2 cellular contexts compared by ENCODE assay signal in the genomic region with DNA sequence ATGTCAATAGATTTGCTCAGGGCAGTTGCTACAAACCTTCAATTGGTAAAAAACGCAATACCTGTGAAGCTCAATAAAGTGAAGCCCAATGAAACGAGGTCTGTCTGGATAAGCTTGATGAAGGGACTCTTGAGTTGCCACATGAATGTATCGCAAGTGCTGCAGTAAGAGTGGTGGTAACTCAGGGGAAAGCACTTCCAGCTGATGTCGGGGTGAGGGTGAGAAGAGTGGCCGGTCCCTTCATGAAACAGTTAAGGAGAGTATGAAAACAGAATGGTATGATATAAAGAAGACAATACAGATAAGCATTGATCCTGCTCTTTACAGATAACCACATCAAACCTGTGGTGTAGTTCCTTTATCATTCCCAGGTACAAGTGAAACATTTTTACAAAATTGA.
TF ChIP-seq lines count a peak whose summit lies in the region.

No MANE protein-coding gene starts in this region.

TF ChIP-seq in IMR-90, 13 proteins besides CTCF, POLR2A, EP300 and RAD21:
- TF ChIP-seq MXI1 (IDR thresholded peaks at IDR 0.05; ENCODE audit: borderline replicate concordance, low read depth, low read length) (no peak), MAZ (IDR thresholded peaks at IDR 0.05; ENCODE audit: borderline replicate concordance, low read depth, low read length) (no peak), NFE2L2 (IDR thresholded peaks at IDR 0.05; ENCODE audit: low read depth, low read length) (no peak), CEBPB (IDR thresholded peaks at IDR 0.05; ENCODE audit: low read depth, low read length) (no peak), BHLHE40 (IDR thresholded peaks at IDR 0.05; ENCODE audit: low read depth, low read length) (no peak), SMC3 (IDR thresholded peaks at IDR 0.05; ENCODE audit: low read depth, low read length) (no peak)

TF ChIP-seq in GM12878, 131 proteins besides CTCF, POLR2A, EP300 and RAD21:
- TF ChIP-seq, protein P1, sequence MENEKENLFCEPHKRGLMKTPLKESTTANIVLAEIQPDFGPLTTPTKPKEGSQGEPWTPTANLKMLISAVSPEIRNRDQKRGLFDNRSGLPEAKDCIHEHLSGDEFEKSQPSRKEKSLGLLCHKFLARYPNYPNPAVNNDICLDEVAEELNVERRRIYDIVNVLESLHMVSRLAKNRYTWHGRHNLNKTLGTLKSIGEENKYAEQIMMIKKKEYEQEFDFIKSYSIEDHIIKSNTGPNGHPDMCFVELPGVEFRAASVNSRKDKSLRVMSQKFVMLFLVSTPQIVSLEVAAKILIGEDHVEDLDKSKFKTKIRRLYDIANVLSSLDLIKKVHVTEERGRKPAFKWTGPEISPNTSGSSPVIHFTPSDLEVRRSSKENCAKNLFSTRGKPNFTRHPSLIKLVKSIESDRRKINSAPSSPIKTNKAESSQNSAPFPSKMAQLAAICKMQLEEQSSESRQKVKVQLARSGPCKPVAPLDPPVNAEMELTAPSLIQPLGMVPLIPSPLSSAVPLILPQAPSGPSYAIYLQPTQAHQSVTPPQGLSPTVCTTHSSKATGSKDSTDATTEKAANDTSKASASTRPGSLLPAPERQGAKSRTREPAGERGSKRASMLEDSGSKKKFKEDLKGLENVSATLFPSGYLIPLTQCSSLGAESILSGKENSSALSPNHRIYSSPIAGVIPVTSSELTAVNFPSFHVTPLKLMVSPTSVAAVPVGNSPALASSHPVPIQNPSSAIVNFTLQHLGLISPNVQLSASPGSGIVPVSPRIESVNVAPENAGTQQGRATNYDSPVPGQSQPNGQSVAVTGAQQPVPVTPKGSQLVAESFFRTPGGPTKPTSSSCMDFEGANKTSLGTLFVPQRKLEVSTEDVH (IDR thresholded peaks at IDR 0.05; ENCODE audit: low read depth, partially characterized antibody), result no peak
- TF ChIP-seq GABPA (IDR thresholded peaks at IDR 0.05; ENCODE audit: low read depth) (no peak), SRF (IDR thresholded peaks at IDR 0.05; ENCODE audit: low read depth in 2 of 2, low read length in 2 of 2) (no peak), STAT1 (conservative IDR thresholded peaks at IDR 0.05) (no peak), YY1 (IDR thresholded peaks at IDR 0.05; ENCODE audit: low read depth, low read length) (no peak), ZBED1 (IDR thresholded peaks at IDR 0.05; ENCODE audit: borderline replicate concordance) (no peak), JUND (IDR thresholded peaks at IDR 0.05; ENCODE audit: low read depth, low read length) (no peak), RCOR1 (conservative IDR thresholded peaks at IDR 0.05; ENCODE audit: low read depth, low read length) (no peak), ZSCAN29 (IDR thresholded peaks at IDR 0.05) (no peak), ETV6 (conservative IDR thresholded peaks at IDR 0.05 in 1 of 2, IDR thresholded peaks at IDR 0.05 in 1 of 2; ENCODE audit: borderline replicate concordance in 1 of 2, low read depth in 1 of 2) (no peak), PAX8 (IDR thresholded peaks at IDR 0.05) (no peak)
- TF ChIP-seq, protein P2, sequence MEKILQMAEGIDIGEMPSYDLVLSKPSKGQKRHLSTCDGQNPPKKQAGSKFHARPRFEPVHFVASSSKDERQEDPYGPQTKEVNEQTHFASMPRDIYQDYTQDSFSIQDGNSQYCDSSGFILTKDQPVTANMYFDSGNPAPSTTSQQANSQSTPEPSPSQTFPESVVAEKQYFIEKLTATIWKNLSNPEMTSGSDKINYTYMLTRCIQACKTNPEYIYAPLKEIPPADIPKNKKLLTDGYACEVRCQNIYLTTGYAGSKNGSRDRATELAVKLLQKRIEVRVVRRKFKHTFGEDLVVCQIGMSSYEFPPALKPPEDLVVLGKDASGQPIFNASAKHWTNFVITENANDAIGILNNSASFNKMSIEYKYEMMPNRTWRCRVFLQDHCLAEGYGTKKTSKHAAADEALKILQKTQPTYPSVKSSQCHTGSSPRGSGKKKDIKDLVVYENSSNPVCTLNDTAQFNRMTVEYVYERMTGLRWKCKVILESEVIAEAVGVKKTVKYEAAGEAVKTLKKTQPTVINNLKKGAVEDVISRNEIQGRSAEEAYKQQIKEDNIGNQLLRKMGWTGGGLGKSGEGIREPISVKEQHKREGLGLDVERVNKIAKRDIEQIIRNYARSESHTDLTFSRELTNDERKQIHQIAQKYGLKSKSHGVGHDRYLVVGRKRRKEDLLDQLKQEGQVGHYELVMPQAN (conservative IDR thresholded peaks at IDR 0.05), result no peak
- TF ChIP-seq, protein P3, sequence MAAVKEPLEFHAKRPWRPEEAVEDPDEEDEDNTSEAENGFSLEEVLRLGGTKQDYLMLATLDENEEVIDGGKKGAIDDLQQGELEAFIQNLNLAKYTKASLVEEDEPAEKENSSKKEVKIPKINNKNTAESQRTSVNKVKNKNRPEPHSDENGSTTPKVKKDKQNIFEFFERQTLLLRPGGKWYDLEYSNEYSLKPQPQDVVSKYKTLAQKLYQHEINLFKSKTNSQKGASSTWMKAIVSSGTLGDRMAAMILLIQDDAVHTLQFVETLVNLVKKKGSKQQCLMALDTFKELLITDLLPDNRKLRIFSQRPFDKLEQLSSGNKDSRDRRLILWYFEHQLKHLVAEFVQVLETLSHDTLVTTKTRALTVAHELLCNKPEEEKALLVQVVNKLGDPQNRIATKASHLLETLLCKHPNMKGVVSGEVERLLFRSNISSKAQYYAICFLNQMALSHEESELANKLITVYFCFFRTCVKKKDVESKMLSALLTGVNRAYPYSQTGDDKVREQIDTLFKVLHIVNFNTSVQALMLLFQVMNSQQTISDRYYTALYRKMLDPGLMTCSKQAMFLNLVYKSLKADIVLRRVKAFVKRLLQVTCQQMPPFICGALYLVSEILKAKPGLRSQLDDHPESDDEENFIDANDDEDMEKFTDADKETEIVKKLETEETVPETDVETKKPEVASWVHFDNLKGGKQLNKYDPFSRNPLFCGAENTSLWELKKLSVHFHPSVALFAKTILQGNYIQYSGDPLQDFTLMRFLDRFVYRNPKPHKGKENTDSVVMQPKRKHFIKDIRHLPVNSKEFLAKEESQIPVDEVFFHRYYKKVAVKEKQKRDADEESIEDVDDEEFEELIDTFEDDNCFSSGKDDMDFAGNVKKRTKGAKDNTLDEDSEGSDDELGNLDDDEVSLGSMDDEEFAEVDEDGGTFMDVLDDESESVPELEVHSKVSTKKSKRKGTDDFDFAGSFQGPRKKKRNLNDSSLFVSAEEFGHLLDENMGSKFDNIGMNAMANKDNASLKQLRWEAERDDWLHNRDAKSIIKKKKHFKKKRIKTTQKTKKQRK (IDR thresholded peaks at IDR 0.05; ENCODE audit: low read depth, low read length), result no peak
- TF ChIP-seq, protein P4, sequence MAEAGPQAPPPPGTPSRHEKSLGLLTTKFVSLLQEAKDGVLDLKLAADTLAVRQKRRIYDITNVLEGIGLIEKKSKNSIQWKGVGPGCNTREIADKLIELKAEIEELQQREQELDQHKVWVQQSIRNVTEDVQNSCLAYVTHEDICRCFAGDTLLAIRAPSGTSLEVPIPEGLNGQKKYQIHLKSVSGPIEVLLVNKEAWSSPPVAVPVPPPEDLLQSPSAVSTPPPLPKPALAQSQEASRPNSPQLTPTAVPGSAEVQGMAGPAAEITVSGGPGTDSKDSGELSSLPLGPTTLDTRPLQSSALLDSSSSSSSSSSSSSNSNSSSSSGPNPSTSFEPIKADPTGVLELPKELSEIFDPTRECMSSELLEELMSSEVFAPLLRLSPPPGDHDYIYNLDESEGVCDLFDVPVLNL (IDR thresholded peaks at IDR 0.05; ENCODE audit: low read depth, low read length), result no peak
- TF ChIP-seq, protein P5, sequence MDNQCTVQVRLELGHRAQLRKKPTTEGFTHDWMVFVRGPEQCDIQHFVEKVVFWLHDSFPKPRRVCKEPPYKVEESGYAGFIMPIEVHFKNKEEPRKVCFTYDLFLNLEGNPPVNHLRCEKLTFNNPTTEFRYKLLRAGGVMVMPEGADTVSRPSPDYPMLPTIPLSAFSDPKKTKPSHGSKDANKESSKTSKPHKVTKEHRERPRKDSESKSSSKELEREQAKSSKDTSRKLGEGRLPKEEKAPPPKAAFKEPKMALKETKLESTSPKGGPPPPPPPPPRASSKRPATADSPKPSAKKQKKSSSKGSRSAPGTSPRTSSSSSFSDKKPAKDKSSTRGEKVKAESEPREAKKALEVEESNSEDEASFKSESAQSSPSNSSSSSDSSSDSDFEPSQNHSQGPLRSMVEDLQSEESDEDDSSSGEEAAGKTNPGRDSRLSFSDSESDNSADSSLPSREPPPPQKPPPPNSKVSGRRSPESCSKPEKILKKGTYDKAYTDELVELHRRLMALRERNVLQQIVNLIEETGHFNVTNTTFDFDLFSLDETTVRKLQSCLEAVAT (IDR thresholded peaks at IDR 0.05), result no peak
- TF ChIP-seq, protein P6, sequence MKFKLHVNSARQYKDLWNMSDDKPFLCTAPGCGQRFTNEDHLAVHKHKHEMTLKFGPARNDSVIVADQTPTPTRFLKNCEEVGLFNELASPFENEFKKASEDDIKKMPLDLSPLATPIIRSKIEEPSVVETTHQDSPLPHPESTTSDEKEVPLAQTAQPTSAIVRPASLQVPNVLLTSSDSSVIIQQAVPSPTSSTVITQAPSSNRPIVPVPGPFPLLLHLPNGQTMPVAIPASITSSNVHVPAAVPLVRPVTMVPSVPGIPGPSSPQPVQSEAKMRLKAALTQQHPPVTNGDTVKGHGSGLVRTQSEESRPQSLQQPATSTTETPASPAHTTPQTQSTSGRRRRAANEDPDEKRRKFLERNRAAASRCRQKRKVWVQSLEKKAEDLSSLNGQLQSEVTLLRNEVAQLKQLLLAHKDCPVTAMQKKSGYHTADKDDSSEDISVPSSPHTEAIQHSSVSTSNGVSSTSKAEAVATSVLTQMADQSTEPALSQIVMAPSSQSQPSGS (IDR thresholded peaks at IDR 0.05; ENCODE audit: low read length), result no peak
- TF ChIP-seq, protein P7, sequence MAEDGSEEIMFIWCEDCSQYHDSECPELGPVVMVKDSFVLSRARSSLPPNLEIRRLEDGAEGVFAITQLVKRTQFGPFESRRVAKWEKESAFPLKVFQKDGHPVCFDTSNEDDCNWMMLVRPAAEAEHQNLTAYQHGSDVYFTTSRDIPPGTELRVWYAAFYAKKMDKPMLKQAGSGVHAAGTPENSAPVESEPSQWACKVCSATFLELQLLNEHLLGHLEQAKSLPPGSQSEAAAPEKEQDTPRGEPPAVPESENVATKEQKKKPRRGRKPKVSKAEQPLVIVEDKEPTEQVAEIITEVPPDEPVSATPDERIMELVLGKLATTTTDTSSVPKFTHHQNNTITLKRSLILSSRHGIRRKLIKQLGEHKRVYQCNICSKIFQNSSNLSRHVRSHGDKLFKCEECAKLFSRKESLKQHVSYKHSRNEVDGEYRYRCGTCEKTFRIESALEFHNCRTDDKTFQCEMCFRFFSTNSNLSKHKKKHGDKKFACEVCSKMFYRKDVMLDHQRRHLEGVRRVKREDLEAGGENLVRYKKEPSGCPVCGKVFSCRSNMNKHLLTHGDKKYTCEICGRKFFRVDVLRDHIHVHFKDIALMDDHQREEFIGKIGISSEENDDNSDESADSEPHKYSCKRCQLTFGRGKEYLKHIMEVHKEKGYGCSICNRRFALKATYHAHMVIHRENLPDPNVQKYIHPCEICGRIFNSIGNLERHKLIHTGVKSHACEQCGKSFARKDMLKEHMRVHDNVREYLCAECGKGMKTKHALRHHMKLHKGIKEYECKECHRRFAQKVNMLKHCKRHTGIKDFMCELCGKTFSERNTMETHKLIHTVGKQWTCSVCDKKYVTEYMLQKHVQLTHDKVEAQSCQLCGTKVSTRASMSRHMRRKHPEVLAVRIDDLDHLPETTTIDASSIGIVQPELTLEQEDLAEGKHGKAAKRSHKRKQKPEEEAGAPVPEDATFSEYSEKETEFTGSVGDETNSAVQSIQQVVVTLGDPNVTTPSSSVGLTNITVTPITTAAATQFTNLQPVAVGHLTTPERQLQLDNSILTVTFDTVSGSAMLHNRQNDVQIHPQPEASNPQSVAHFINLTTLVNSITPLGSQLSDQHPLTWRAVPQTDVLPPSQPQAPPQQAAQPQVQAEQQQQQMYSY (CRISPR knock-in tag; IDR thresholded peaks at IDR 0.05), result no peak
TF ChIP-seq in GM12878: peak in this region for 0.
